Comparison of ENCODE assay signal across 9 cellular contexts in genomic region chr12:108833355-108833733, GRCh38. TPM values are rescaled to one million over a fixed set of nuclear protein-coding genes. Genes with fewer than 3 reads are reported as not detected.
A peak's percentile ranks its signal among the peaks of the same experiment; 100 is the strongest.
DNase-seq lines count a peak whose midpoint lies in the region; FAIRE-seq and TF ChIP-seq lines count a peak whose summit lies in the region.
"Had no signal": no experiment of that assay in that cellular context is flagged by ENCODE, and none has a peak within 500 bp of the region (broad histone marks: within the 10 kb centered on the region; RNA-seq: fewer than 3 reads in every experiment).

No MANE protein-coding gene starts in this region.

- no TSS peak for BruUV-seq in OCI-LY7 (replicated peaks; lab: Mats Ljungman, UMichigan)

- no peak for TF ChIP-seq POLR2A in GM12891 (IDR thresholded peaks at IDR 0.05; ENCODE audit: low read depth, low read length)

- peak overlapping the region; percentile 99 for H3K27ac Mint-ChIP-seq in osteocyte (ENCODE audit: unreplicated experiment)

- CTCF ChIA-PET in OCI-LY7 (lab: Charles Lee; ENCODE audit: unreplicated experiment) = no interaction called here

- no peaks in the 10 kb centered on the region for H3K9me2 ChIP-seq in OCI-LY7 (ENCODE audit: insufficient read depth, low read length)

- POLR2A ChIA-PET in OCI-LY7 (lab: Charles Lee) = interaction anchor here (1.2 kb wide), 1 partner anchor 14 kb away, joined by 3 read pairs; no protein-coding TSS in a partner anchor

- H3K4me1 ChIP-seq in SJCRH30 (peaks cover 40% of the 10 kb centered on the region), OCI-LY7 (ENCODE audit: insufficient read depth, low read length, poor library complexity, severe bottlenecking) (peaks cover 2% of the 10 kb centered on the region)

- H3K9me3 Mint-ChIP-seq in osteocyte (ENCODE audit: unreplicated experiment) = no peaks in the 10 kb centered on the region

- H3K36me3 ChIP-seq in SJCRH30 = peaks cover 20% of the 10 kb centered on the region
- no peaks in the 10 kb centered on the region; the same call in 1 of the 2 replicates for H3K36me3 ChIP-seq in OCI-LY7 (ENCODE audit: insufficient read depth, low read length)

- no peak overlapping the region for H3K4me2 ChIP-seq in OCI-LY7 (ENCODE audit: low read length)

- no peaks in the 10 kb centered on the region for H3K79me2 ChIP-seq in OCI-LY7 (ENCODE audit: insufficient read depth, low read depth, low read length)

- no peaks in the 10 kb centered on the region for H3K27me3 Mint-ChIP-seq in osteocyte (ENCODE audit: unreplicated experiment)

- H3K4me1 Mint-ChIP-seq in osteocyte (ENCODE audit: unreplicated experiment) = peaks cover 88% of the 10 kb centered on the region

- intact Hi-C loops in OCI-LY7 (cut with micrococcal nuclease; ENCODE audit: unreplicated experiment) = no loop called here

- DNase-seq in AG09309 (ENCODE audit: low read depth) = peak; percentile 77
- peak; percentile 62 to 77 for DNase-seq in SJCRH30
- DNase-seq in fibroblast of peridontal ligament (ENCODE audit: extremely low read depth) = peak; percentile 71
- no peak for DNase-seq in osteocyte (ENCODE audit: extremely low spot score, unreplicated experiment)
- no peak for DNase-seq in NCI-H510A (lab: John Stamatoyannopoulos, UW)
- no peak for DNase-seq in GM12891 (ENCODE audit: insufficient read length, low spot score)
- no peak for DNase-seq in OCI-LY7 (ENCODE audit: low spot score)
- no peak for DNase-seq in NCI-H1694 treated with DMSO at 0.1 percent for 48 hours (lab: John Stamatoyannopoulos, UW)
- DNase-seq: effector CD8-positive, alpha-beta T cell had no signal

- peak overlapping the region; percentile 59 for H3K4me3 Mint-ChIP-seq in osteocyte (ENCODE audit: unreplicated experiment)

- no peaks in the 10 kb centered on the region for H4K20me1 ChIP-seq in OCI-LY7 (ENCODE audit: insufficient read depth, low read length)

- no peak overlapping the region for H2AFZ ChIP-seq in OCI-LY7 (ENCODE audit: low read length)

- no peak for FAIRE-seq in GM12891 (lab: Jason Lieb, UNC)

- no peak overlapping the region for H3K4me3 ChIP-seq in AG09309 (ENCODE audit: control insufficient read depth, low read depth, low read length)
- 0 out of 2 replicates have a peak overlapping the region, but pooled peaks have one; percentile 5 for H3K4me3 ChIP-seq in SJCRH30
- no peak overlapping the region for H3K4me3 ChIP-seq in OCI-LY7 (ENCODE audit: low read depth, low read length, poor library complexity, severe bottlenecking)

- no peak for TF ChIP-seq CTCF in AG09309 (IDR thresholded peaks at IDR 0.05; ENCODE audit: control insufficient read depth, insufficient read depth, low read depth, low read length, missing control alignments)
- no peak for TF ChIP-seq CTCF in osteocyte (IDR thresholded peaks at IDR 0.05)
- TF ChIP-seq CTCF in OCI-LY7 (conservative IDR thresholded peaks at IDR 0.05; ENCODE audit: low read length) = no peak

- H3K27ac ChIP-seq in SJCRH30 (peak overlapping the region; percentile 95), OCI-LY7 (ENCODE audit: low read depth, low read length, poor library complexity, severe bottlenecking) (no peak overlapping the region)

- H3K9me3 ChIP-seq in SJCRH30 (replicated peaks) (no peaks in the 10 kb centered on the region), OCI-LY7 (ENCODE audit: low read length) (no peaks in the 10 kb centered on the region)

- no peaks in the 10 kb centered on the region for H3K27me3 ChIP-seq in SJCRH30

- H3K36me3 Mint-ChIP-seq in osteocyte (ENCODE audit: unreplicated experiment) = peaks cover 36% of the 10 kb centered on the region

TF ChIP-seq in GM12891, 5 proteins besides CTCF, POLR2A, EP300 and RAD21:
- no peak for TF ChIP-seq POLR2AphosphoS5 (IDR thresholded peaks at IDR 0.05; ENCODE audit: low read depth, low read length)
- no peak for TF ChIP-seq SPI1 (IDR thresholded peaks at IDR 0.05; ENCODE audit: low read depth, low read length)
- TF ChIP-seq POU2F2 (IDR thresholded peaks at IDR 0.05; ENCODE audit: low read depth, low read length) = no peak
- TF ChIP-seq TAF1 (IDR thresholded peaks at IDR 0.05; ENCODE audit: low read depth, low read length) = no peak
- no peak for TF ChIP-seq PAX5 (IDR thresholded peaks at IDR 0.05; ENCODE audit: insufficient read depth, low read length, severe bottlenecking)

RNA-seq across cellular contexts. Expression of gene SSH1, which starts 24.0 kb away (rescaled TPM):
- total RNA-seq in SJCRH30 (2014; rRNA removed; shearing (Covaris generic)) = 12.1 and 12.3 TPM in 2 replicates
- total RNA-seq in osteocyte = 96.9 and 109 TPM in 2 replicates
- polyA plus RNA-seq in GM12891 (2012; ENCODE audit: low read depth, missing spikeins) = 10.2 TPM
- total RNA-seq in OCI-LY7 (2014; rRNA removed; shearing (Covaris generic)) = 5.3 and 8.0 TPM in 2 replicates
- total RNA-seq in OCI-LY7 (2022) = 16.6 and 17.2 TPM in 2 replicates

RNA-seq across cellular contexts. Expression of gene DAO, which starts 46.5 kb away (rescaled TPM):
- total RNA-seq in SJCRH30 (2014; rRNA removed; shearing (Covaris generic)) = not detected in 2 replicates
- total RNA-seq in osteocyte (not detected in 2 replicates), OCI-LY7 (2022) (not detected in 2 replicates)
- not detected for polyA plus RNA-seq in GM12891 (2012; ENCODE audit: low read depth, missing spikeins)
- total RNA-seq in OCI-LY7 (2014; rRNA removed; shearing (Covaris generic)) = not detected in 2 replicates

Comparison
In these comparisons a context has a peak if more than half of its experiments do, and no peak if none do; other contexts are left out.
1. DNase-seq: peak in AG09309 (single experiment), SJCRH30 (2 of 2) and fibroblast of peridontal ligament (single experiment); none in osteocyte (single experiment), NCI-H510A (single experiment), GM12891 (single experiment), OCI-LY7 (single experiment) and NCI-H1694 treated with DMSO at 0.1 percent for 48 hours (single experiment).